ENCODE assay signal across 8 cellular contexts in the genomic region with DNA sequence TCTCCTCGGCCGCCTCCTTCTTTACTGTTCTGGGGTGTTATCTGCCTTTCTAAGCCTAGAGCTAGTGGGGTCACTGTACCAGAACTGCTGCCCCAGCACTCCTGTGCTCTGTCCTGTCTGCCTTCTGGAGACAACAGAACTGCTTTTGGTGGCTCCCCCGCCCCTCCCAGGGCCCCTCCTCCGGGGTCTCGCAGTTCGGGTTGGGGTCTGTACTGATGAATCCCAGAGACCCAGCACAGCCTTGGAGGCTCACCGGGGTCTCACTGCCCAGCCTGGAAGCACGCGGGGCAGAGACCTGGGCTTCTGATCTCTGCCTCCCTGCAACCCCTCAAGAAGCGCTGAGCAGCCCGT. TPM values are rescaled to one million over a fixed set of nuclear protein-coding genes. Genes with fewer than 3 reads are reported as not detected.
A peak's percentile ranks its signal among the peaks of the same experiment; 100 is the strongest.
DNase-seq lines count a peak whose midpoint lies in the region; ATAC-seq and TF ChIP-seq lines count a peak whose summit lies in the region.

No MANE protein-coding gene starts in this region.

- POLR2A ChIA-PET in MCF 10A (lab: Yijun Ruan, JAX): interaction anchor here (0.6 to 2.7 kb wide), 23 partner anchors 12 to 737 kb away, joined by 3 to 16 read pairs (median 5); a partner anchor contains a TSS

- H3K4me3 ChIP-seq in mesodermal cell (ENCODE audit: extremely low read depth, insufficient read depth, low read length, poor library complexity, severe bottlenecking) (peak overlapping the region; percentile 14), upper lobe of left lung (peak overlapping the region; percentile 18 to 50 (median 41))

- no peak for ATAC-seq in activated T-cell treated with anti-CD3 and anti-CD28 coated beads, Interleukin-2, amount 50 U/mL, for 72 hours (replicated peaks in 1 of 2)
- no peak for ATAC-seq in upper lobe of left lung (ENCODE audit: low FRiP score in 2 of 2)
- ATAC-seq in HG03460 (IDR thresholded peaks at IDR 0.05; ENCODE audit: unreplicated experiment): no peak

- TF ChIP-seq EP300 in upper lobe of left lung (IDR thresholded peaks at IDR 0.05): no peak

- H3K27ac Mint-ChIP-seq in activated T-cell treated with anti-CD3 and anti-CD28 coated beads, Interleukin-2, amount 50 U/mL, for 72 hours: peak overlapping the region; percentile 52
- H3K27ac Mint-ChIP-seq in MCF 10A (ENCODE audit: low read depth, unreplicated experiment): peak overlapping the region; percentile 58

- no peaks in the 10 kb centered on the region for H3K36me3 Mint-ChIP-seq in activated T-cell treated with anti-CD3 and anti-CD28 coated beads, Interleukin-2, amount 50 U/mL, for 72 hours (ENCODE audit: insufficient read depth in 2 of 2)
- no peaks in the 10 kb centered on the region for H3K36me3 Mint-ChIP-seq in MCF 10A (ENCODE audit: insufficient read depth, unreplicated experiment)

- H3K4me1 ChIP-seq in mesodermal cell (ENCODE audit: control insufficient read depth, insufficient read depth, low read length, poor library complexity, severe bottlenecking) (peaks cover 48% of the 10 kb centered on the region), upper lobe of left lung (peaks cover 7 to 19% (median 12%) of the 10 kb centered on the region in 4 donors)

- peak overlapping the region; percentile 52 to 72 for H3K4me3 Mint-ChIP-seq in activated T-cell treated with anti-CD3 and anti-CD28 coated beads, Interleukin-2, amount 50 U/mL, for 72 hours
- peak overlapping the region; percentile 66 for H3K4me3 Mint-ChIP-seq in MCF 10A (ENCODE audit: unreplicated experiment)

- no TSS peak for BruUV-seq in MCF 10A (replicated peaks; lab: Mats Ljungman, UMichigan)

- no peaks in the 10 kb centered on the region for H3K9me3 Mint-ChIP-seq in activated T-cell treated with anti-CD3 and anti-CD28 coated beads, Interleukin-2, amount 50 U/mL, for 72 hours
- no peaks in the 10 kb centered on the region for H3K9me3 Mint-ChIP-seq in MCF 10A (ENCODE audit: unreplicated experiment)

- H3K27ac ChIP-seq in mesodermal cell (ENCODE audit: low read depth, low read length, severe bottlenecking) (no peak overlapping the region), upper lobe of left lung (peak overlapping the region in 3 of 4 donors; percentile 2 to 68 (median 18))

- intact Hi-C loops in MCF 10A (cut with micrococcal nuclease): loop anchor here (1.0 kb wide), 6 partner anchors 75 to 502 kb away; a partner anchor contains a TSS

- no peaks in the 10 kb centered on the region for H3K9me3 ChIP-seq in mesodermal cell (ENCODE audit: control insufficient read depth, low read length)
- no peaks in the 10 kb centered on the region for H3K9me3 ChIP-seq in upper lobe of left lung

- CTCF ChIA-PET in MCF 10A (lab: Yijun Ruan, JAX): interaction anchor here (0.5 to 9.5 kb wide), 88 partner anchors 12 to 747 kb away, joined by 3 to 312 read pairs (median 7); a partner anchor contains a TSS

- WGBS in mesodermal cell (ENCODE audit: insufficient coverage in 2 of 2), 2 experiments: 75 to 81% methylated on average over 9 to 10 of the region's 11 CpGs
- 46 to 53% methylated on average over 6 to 11 of the region's 11 CpGs for WGBS in upper lobe of left lung, 2 donors

- no peak for TF ChIP-seq POLR2A in upper lobe of left lung (IDR thresholded peaks at IDR 0.05)

- peaks cover 16% of the 10 kb centered on the region for H3K27me3 Mint-ChIP-seq in activated T-cell treated with anti-CD3 and anti-CD28 coated beads, Interleukin-2, amount 50 U/mL, for 72 hours (ENCODE audit: low read depth)
- H3K27me3 Mint-ChIP-seq in MCF 10A (ENCODE audit: insufficient read depth, unreplicated experiment): no peaks in the 10 kb centered on the region

- H3K27me3 ChIP-seq in upper lobe of left lung: no peaks in the 10 kb centered on the region

- no peak for DNase-seq in activated T-cell treated with anti-CD3 and anti-CD28 coated beads, Interleukin-2, amount 50 U/mL, for 72 hours
- DNase-seq in activated T-cell treated with anti-CD3 and anti-CD28 coated beads, Interleukin-2, amount 50 U/mL, for 48 hours: no peak
- no peak for DNase-seq in MCF 10A (ENCODE audit: unreplicated experiment)
- no peak for DNase-seq in upper lobe of left lung
- no peak for DNase-seq in NCI-H187 (lab: John Stamatoyannopoulos, UW)
- no peak for DNase-seq in NCI-H1105 treated with DMSO at 0.1 percent for 48 hours (lab: John Stamatoyannopoulos, UW)

- H3K36me3 ChIP-seq in mesodermal cell (ENCODE audit: control insufficient read depth, insufficient read depth, low read length) (no peaks in the 10 kb centered on the region), upper lobe of left lung (no peaks in the 10 kb centered on the region)

- TF ChIP-seq CTCF in MCF 10A (IDR thresholded peaks at IDR 0.05; ENCODE audit: unreplicated experiment) (no peak), upper lobe of left lung (IDR thresholded peaks at IDR 0.05) (no peak)

- peaks cover 38% of the 10 kb centered on the region for H3K4me1 Mint-ChIP-seq in activated T-cell treated with anti-CD3 and anti-CD28 coated beads, Interleukin-2, amount 50 U/mL, for 72 hours (ENCODE audit: low read depth)
- H3K4me1 Mint-ChIP-seq in MCF 10A (ENCODE audit: insufficient read depth, unreplicated experiment): peaks cover 12% of the 10 kb centered on the region

RNA-seq across cellular contexts. Expression of a gene that starts 3.2 kb away (rescaled TPM):
- total RNA-seq in activated T-cell treated with anti-CD3 and anti-CD28 coated beads, Interleukin-2, amount 50 U/mL, for 72 hours: 1 to 10 TPM in 1 of 2 donors, under 1 TPM in 1; 0.31 to 3.4 TPM
- 65.9 and 75.9 TPM in 2 replicates for total RNA-seq in MCF 10A (2022)
- 7.6 TPM for polyA plus RNA-seq in mesodermal cell (2013, experiment 1 of 2)
- polyA plus RNA-seq in mesodermal cell (2013, experiment 2 of 2): 9.2 TPM
- 1 to 10 TPM; 3.3 to 6.9 (median 4.9) TPM for total RNA-seq in upper lobe of left lung

RNA-seq across cellular contexts. Expression of a gene that starts 48.7 kb away (rescaled TPM):
- 10 to 100 TPM; 82.9 to 94.2 TPM for total RNA-seq in activated T-cell treated with anti-CD3 and anti-CD28 coated beads, Interleukin-2, amount 50 U/mL, for 72 hours
- total RNA-seq in MCF 10A (2022) (86.0 and 94.8 TPM in 2 replicates), upper lobe of left lung (10 to 100 TPM; 30.4 to 67.8 (median 44.2) TPM)
- polyA plus RNA-seq in mesodermal cell (2013, experiment 1 of 2): 22.3 TPM
- polyA plus RNA-seq in mesodermal cell (2013, experiment 2 of 2): 22.4 TPM
